Comparison of ENCODE assay signal across 8 cellular contexts in the genomic region with DNA sequence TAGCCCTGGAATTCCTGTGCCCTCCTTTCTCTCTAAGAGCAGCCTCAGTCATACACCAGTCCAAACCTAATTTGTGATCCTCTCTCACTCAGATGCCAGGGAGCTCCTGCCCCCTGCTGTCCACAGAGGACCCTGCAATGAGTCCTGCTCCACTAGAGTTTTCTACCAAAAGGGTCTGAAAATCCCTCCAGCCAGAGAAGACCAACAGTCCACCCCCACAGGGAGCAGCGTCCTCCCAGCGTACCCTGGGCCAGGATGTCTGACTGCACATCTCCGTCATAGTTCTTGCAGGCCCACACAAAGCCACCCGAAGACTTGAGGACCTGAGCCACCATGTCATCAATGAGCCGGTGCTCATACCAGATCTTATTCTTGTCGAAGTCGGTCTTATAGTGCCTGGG. TPM values are rescaled to one million over a fixed set of nuclear protein-coding genes. Genes with fewer than 3 reads are reported as not detected.
DNase-seq lines count a peak whose midpoint lies in the region; ATAC-seq, FAIRE-seq and TF ChIP-seq lines count a peak whose summit lies in the region.

No MANE protein-coding gene starts in this region.

- H3K27me3 ChIP-seq in AG04450 (ENCODE audit: control insufficient read depth, insufficient read depth, low read length) = no peaks in the 10 kb centered on the region

- peaks cover 14% of the 10 kb centered on the region for H3K36me3 Mint-ChIP-seq in activated T-cell treated with anti-CD3 and anti-CD28 coated beads, Interleukin-2, amount 50 U/mL, for 4 hours (ENCODE audit: insufficient read depth)

- CTCF ChIA-PET in AG04450 (lab: Charles Lee) = interaction anchor here (1.1 to 2.3 kb wide), 3 partner anchors 13 to 188 kb away, joined by 3 to 12 read pairs (median 4); no protein-coding TSS in a partner anchor

- TF ChIP-seq CTCF in AG04450 (IDR thresholded peaks at IDR 0.05; ENCODE audit: low read depth, low read length) = peak; percentile 70

- H3K4me3 Mint-ChIP-seq in activated T-cell treated with anti-CD3 and anti-CD28 coated beads, Interleukin-2, amount 50 U/mL, for 4 hours = no peak overlapping the region

- H3K27ac ChIP-seq in AG04450 (ENCODE audit: low read depth, low read length) = no peak overlapping the region

- no peaks in the 10 kb centered on the region for H3K27me3 Mint-ChIP-seq in activated T-cell treated with anti-CD3 and anti-CD28 coated beads, Interleukin-2, amount 50 U/mL, for 4 hours (ENCODE audit: low read depth)

- no peak for TF ChIP-seq POLR2A in GM12891 (IDR thresholded peaks at IDR 0.05; ENCODE audit: low read depth, low read length)

- DNase-seq in AG04450 (ENCODE audit: low read depth, low spot score) (no peak), GM12891 (ENCODE audit: insufficient read length, low spot score) (peak; percentile 73), NCI-H82 (lab: John Stamatoyannopoulos, UW) (peak; percentile 67), germinal center (ENCODE audit: low spot score) (peak; percentile 67), NCI-H128 (lab: John Stamatoyannopoulos, UW; ENCODE audit: unreplicated experiment) (no peak), NCI-H1092 (lab: John Stamatoyannopoulos, UW) (no peak)
- peak; percentile 43 for DNase-seq in activated T-cell treated with anti-CD3 and anti-CD28 coated beads, Interleukin-2, amount 50 U/mL, for 4 hours
- peak; percentile 67 for DNase-seq in stimulated activated CD4-positive, alpha-beta T cell treated with anti-CD3 and anti-CD28 coated beads, Interleukin-15, amount 100 ng/mL, for 24 hours

- no peaks in the 10 kb centered on the region; the same call in 1 of the 2 replicates for H3K9me3 ChIP-seq in AG04450 (ENCODE audit: control insufficient read depth, insufficient read depth, low read length)

- H3K4me3 ChIP-seq in AG04450 (ENCODE audit: low read depth, low read length) = no peak overlapping the region

- peaks cover 2% of the 10 kb centered on the region for H3K4me1 Mint-ChIP-seq in activated T-cell treated with anti-CD3 and anti-CD28 coated beads, Interleukin-2, amount 50 U/mL, for 4 hours (ENCODE audit: low read depth)

- ATAC-seq in activated T-cell treated with anti-CD3 and anti-CD28 coated beads, Interleukin-2, amount 50 U/mL, for 4 hours = peak; percentile 77 to 78

- POLR2A ChIA-PET in AG04450 (lab: Yijun Ruan, JAX) = no interaction called here

- no peaks in the 10 kb centered on the region for H3K9me3 Mint-ChIP-seq in activated T-cell treated with anti-CD3 and anti-CD28 coated beads, Interleukin-2, amount 50 U/mL, for 4 hours

- peak; percentile 69 for FAIRE-seq in GM12891 (lab: Jason Lieb, UNC)

TF ChIP-seq in GM12891, 5 proteins besides CTCF, POLR2A, EP300 and RAD21:
- TF ChIP-seq SPI1 (IDR thresholded peaks at IDR 0.05; ENCODE audit: low read depth, low read length) = no peak
- no peak for TF ChIP-seq POU2F2 (IDR thresholded peaks at IDR 0.05; ENCODE audit: low read depth, low read length)
- no peak for TF ChIP-seq POLR2AphosphoS5 (IDR thresholded peaks at IDR 0.05; ENCODE audit: low read depth, low read length)
- no peak for TF ChIP-seq TAF1 (IDR thresholded peaks at IDR 0.05; ENCODE audit: low read depth, low read length)
- TF ChIP-seq PAX5 (IDR thresholded peaks at IDR 0.05; ENCODE audit: insufficient read depth, low read length, severe bottlenecking) = no peak
TF ChIP-seq in GM12891: peak in this region for 0.

RNA-seq across cellular contexts. Expression of gene IDH2, which starts 15.4 kb away (rescaled TPM):
- 84.2 and 108 TPM in 2 replicates for polyA plus RNA-seq in AG04450 (2011; rRNA removed)
- polyA minus RNA-seq in AG04450 (2011; rRNA and poly(A)+ RNA removed) = 108 and 132 TPM in 2 replicates
- polyA plus RNA-seq in GM12891 (2012; ENCODE audit: low read depth, missing spikeins) = 111 TPM
- total RNA-seq in activated T-cell treated with anti-CD3 and anti-CD28 coated beads, Interleukin-2, amount 50 U/mL, for 4 hours = 10 to 100 TPM; 32.8 to 45.1 (median 43.3) TPM

Comparison
In these comparisons a context has a peak if more than half of its experiments do, and no peak if none do; other contexts are left out.
1. DNase-seq: peak in GM12891 (single experiment), NCI-H82 (single experiment), activated T-cell treated with anti-CD3 and anti-CD28 coated beads, Interleukin-2, amount 50 U/mL, for 4 hours (single experiment), germinal center (single experiment) and stimulated activated CD4-positive, alpha-beta T cell treated with anti-CD3 and anti-CD28 coated beads, Interleukin-15, amount 100 ng/mL, for 24 hours (single experiment); none in AG04450 (single experiment), NCI-H128 (single experiment) and NCI-H1092 (single experiment).